Comparison of ENCODE assay signal across 13 cellular contexts in genomic region chr13:49569993-49570689, GRCh38.
DNase-seq lines count a peak whose midpoint lies in the region; ATAC-seq and TF ChIP-seq lines count a peak whose summit lies in the region.
"Had no signal": no experiment of that assay in that cellular context is flagged by ENCODE, and none has a peak within 500 bp of the region (broad histone marks: within the 10 kb centered on the region; RNA-seq: fewer than 3 reads in every experiment).

No MANE protein-coding gene starts in this region.

- no peak overlapping the region for H3K4me3 Mint-ChIP-seq in T-helper 1 cell treated with Interleukin-12 subunit alpha and Interleukin-12 subunit beta and Interleukin-4 antibody, amounts not matched to agents 30 μg/mL and 1 μg/mL, for 36 hours
- H3K4me3 Mint-ChIP-seq: activated B cell treated with CpG ODN at 0.5 μM for 24 hours had no signal

- peaks cover 18% of the 10 kb centered on the region for H3K4me1 Mint-ChIP-seq in T-helper 1 cell treated with Interleukin-12 subunit alpha and Interleukin-12 subunit beta and Interleukin-4 antibody, amounts not matched to agents 30 μg/mL and 1 μg/mL, for 36 hours (ENCODE audit: low read depth)

- no peaks in the 10 kb centered on the region for H3K27me3 Mint-ChIP-seq in T-helper 1 cell treated with Interleukin-12 subunit alpha and Interleukin-12 subunit beta and Interleukin-4 antibody, amounts not matched to agents 30 μg/mL and 1 μg/mL, for 36 hours (ENCODE audit: low read depth)
- H3K27me3 Mint-ChIP-seq: activated B cell treated with CpG ODN at 0.5 μM for 24 hours had no signal

- H3K9me3 Mint-ChIP-seq in T-helper 1 cell treated with Interleukin-12 subunit alpha and Interleukin-12 subunit beta and Interleukin-4 antibody, amounts not matched to agents 30 μg/mL and 1 μg/mL, for 36 hours: no peaks in the 10 kb centered on the region
- H3K9me3 Mint-ChIP-seq: activated B cell treated with CpG ODN at 0.5 μM for 24 hours had no signal

- H3K36me3 Mint-ChIP-seq in T-helper 1 cell treated with Interleukin-12 subunit alpha and Interleukin-12 subunit beta and Interleukin-4 antibody, amounts not matched to agents 30 μg/mL and 1 μg/mL, for 36 hours (ENCODE audit: low read depth): peaks cover 8% of the 10 kb centered on the region

- H3K27ac Mint-ChIP-seq in T-helper 1 cell treated with Interleukin-12 subunit alpha and Interleukin-12 subunit beta and Interleukin-4 antibody, amounts not matched to agents 30 μg/mL and 1 μg/mL, for 36 hours: peak overlapping the region; percentile 67
- H3K27ac Mint-ChIP-seq: activated B cell treated with CpG ODN at 0.5 μM for 24 hours had no signal

- DNase-seq in COR-L47 (lab: John Stamatoyannopoulos, UW) (peak; percentile 14), epithelial cell of esophagus (ENCODE audit: low read depth) (peak; percentile 83), foreskin melanocyte (no peak), HCEC 1CT (no peak), COLO829 (ENCODE audit: low spot score) (no peak), D341Med (ENCODE audit: low spot score) (no peak)
- DNase-seq: activated B cell treated with CpG ODN at 0.5 μM for 24 hours, amniotic stem cell, Calu3, Right ventricle myocardium superior had no signal

- no peak overlapping the region for H3K4me3 ChIP-seq in epithelial cell of esophagus (ENCODE audit: low read length)

- ATAC-seq in GM18907 (IDR thresholded peaks at IDR 0.05; ENCODE audit: unreplicated experiment): peak; percentile 67
- ATAC-seq: HepG2 had no signal

- no peak for TF ChIP-seq CTCF in epithelial cell of esophagus (IDR thresholded peaks at IDR 0.05; ENCODE audit: insufficient read depth, low read depth, low read length, missing control alignments)

Comparison
In these comparisons a context has a peak if more than half of its experiments do, and no peak if none do; other contexts are left out.
1. DNase-seq: peak in COR-L47 (single experiment) and epithelial cell of esophagus (single experiment); none in foreskin melanocyte (single experiment), HCEC 1CT (single experiment), COLO829 (single experiment) and D341Med (single experiment).